ENCODE assay signal across 21 cellular contexts in the genomic region with DNA sequence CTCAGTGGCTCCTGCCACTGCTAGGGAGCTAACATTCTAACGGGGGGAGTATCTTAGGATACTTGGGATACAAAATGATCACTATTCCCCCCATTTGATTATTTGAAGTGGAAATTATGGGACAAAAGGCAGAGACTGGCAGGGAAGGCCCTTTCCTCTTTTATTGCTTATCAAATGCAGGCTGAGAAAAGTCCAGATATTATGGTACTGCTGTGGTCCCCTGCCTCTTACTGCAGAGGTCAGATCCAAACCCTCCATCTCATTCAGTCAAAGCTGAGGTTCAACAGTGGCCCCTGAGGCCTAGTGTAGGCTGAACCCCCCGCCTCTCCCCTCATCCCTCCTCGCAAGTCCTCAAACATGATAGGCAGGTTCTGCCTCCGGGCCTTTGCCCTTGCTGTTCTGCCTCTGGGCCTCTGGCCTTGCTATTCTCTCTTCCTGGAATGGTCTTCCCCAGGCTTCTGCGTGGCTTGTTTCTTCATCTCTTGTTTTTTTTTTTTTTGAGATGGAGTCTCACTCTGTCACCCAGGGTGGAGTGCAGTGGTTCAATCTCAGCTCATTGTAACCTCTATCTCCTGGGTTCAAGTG. TPM values are rescaled to one million over a fixed set of nuclear protein-coding genes. Genes with fewer than 3 reads are reported as not detected.
DNase-seq lines count a peak whose midpoint lies in the region; ATAC-seq and TF ChIP-seq lines count a peak whose summit lies in the region.
"Had no signal": no experiment of that assay in that cellular context is flagged by ENCODE, and none has a peak within 500 bp of the region (broad histone marks: within the 10 kb centered on the region; RNA-seq: fewer than 3 reads in every experiment).

No MANE protein-coding gene starts in this region.

- no peak for TF ChIP-seq CTCF in RWPE2 (IDR thresholded peaks at IDR 0.05; ENCODE audit: poor library complexity, severe bottlenecking)
- no peak for TF ChIP-seq CTCF in mammary epithelial cell (conservative IDR thresholded peaks at IDR 0.05 in 1 of 2, IDR thresholded peaks at IDR 0.05 in 1 of 2; ENCODE audit: extremely low read depth in 1 of 2, insufficient read depth in 1 of 2, low read depth in 1 of 2, low read length in 2 of 2)
- TF ChIP-seq CTCF in osteoblast (IDR thresholded peaks at IDR 0.05; ENCODE audit: extremely low read depth, low read depth, low read length): no peak
- TF ChIP-seq CTCF in mucosa of descending colon (IDR thresholded peaks at IDR 0.05): no peak

- TSS peak; percentile 31 for BruUV-seq in mammary epithelial cell (replicated peaks; lab: Mats Ljungman, UMichigan)

- H3K4me2 ChIP-seq in mammary epithelial cell (ENCODE audit: insufficient read depth, low read depth, low read length) (no peak overlapping the region), osteoblast (ENCODE audit: insufficient read depth, low read length) (no peak overlapping the region)
- H3K4me2 ChIP-seq: BLaER1 treated with 17β-estradiol and CSF1 and Interleukin-3, amounts not matched to agents 10 nM and 100 nM had no signal

- no peaks in the 10 kb centered on the region for H3K9me3 ChIP-seq in CD4-positive, alpha-beta memory T cell (ENCODE audit: control insufficient read depth in 1 of 2, low read length in 2 of 2)
- H3K9me3 ChIP-seq in RWPE2 (ENCODE audit: severe bottlenecking): no peaks in the 10 kb centered on the region
- no peaks in the 10 kb centered on the region for H3K9me3 ChIP-seq in mammary epithelial cell (replicated peaks; ENCODE audit: insufficient read depth, low read length)
- H3K9me3 ChIP-seq in osteoblast (ENCODE audit: low read depth, low read length): no peaks in the 10 kb centered on the region
- no peaks in the 10 kb centered on the region for H3K9me3 ChIP-seq in mucosa of descending colon
- H3K9me3 ChIP-seq: BLaER1 treated with 17β-estradiol and CSF1 and Interleukin-3, amounts not matched to agents 10 nM and 100 nM; Caco-2; MG63 had no signal

- no peaks in the 10 kb centered on the region for H3K27me3 Mint-ChIP-seq in CD4-positive, alpha-beta memory T cell

- H3K9me3 Mint-ChIP-seq in CD4-positive, alpha-beta memory T cell: no peaks in the 10 kb centered on the region
- H3K9me3 Mint-ChIP-seq: CD8-positive, alpha-beta T cell had no signal

- dilution Hi-C loops in mammary epithelial cell (cut with HindIII; ENCODE audit: low sequenced_read_pairs): no loop called here

- ATAC-seq in RWPE2 (ENCODE audit: low read depth) (no peak), GM21723 (IDR thresholded peaks at IDR 0.05; ENCODE audit: unreplicated experiment) (no peak), mucosa of descending colon (no peak)

- no peak overlapping the region for H3K4me3 ChIP-seq in CD4-positive, alpha-beta memory T cell (ENCODE audit: low read length in 2 of 2)
- H3K4me3 ChIP-seq in RWPE2 (ENCODE audit: severe bottlenecking) (no peak overlapping the region), mammary epithelial cell (replicated peaks in 1 of 3; ENCODE audit: insufficient read depth in 1 of 3, low read depth in 2 of 3, low read length in 3 of 3) (no peak overlapping the region), osteoblast (ENCODE audit: insufficient read depth, low read length) (no peak overlapping the region), mucosa of descending colon (no peak overlapping the region), H7 (ENCODE audit: insufficient read depth, low read depth, low read length) (no peak overlapping the region)
- H3K4me3 ChIP-seq: BLaER1 treated with 17β-estradiol and CSF1 and Interleukin-3, amounts not matched to agents 10 nM and 100 nM; MG63; PC-9; SK-N-MC had no signal

- H3K9ac ChIP-seq in mammary epithelial cell (ENCODE audit: insufficient read depth, low read length): peak overlapping the region; percentile 30
- H3K9ac ChIP-seq: BLaER1 treated with 17β-estradiol and CSF1 and Interleukin-3, amounts not matched to agents 10 nM and 100 nM had no signal

- H3K27ac Mint-ChIP-seq in CD4-positive, alpha-beta memory T cell: peak overlapping the region in 5 of 7 donors; percentile 61 to 98 (median 70)
- H3K27ac Mint-ChIP-seq: CD8-positive, alpha-beta T cell had no signal

- H3K4me3 Mint-ChIP-seq in CD4-positive, alpha-beta memory T cell: no peak overlapping the region
- H3K4me3 Mint-ChIP-seq: CD8-positive, alpha-beta T cell had no signal

- peaks cover 64% of the 10 kb centered on the region for H3K4me1 ChIP-seq in CD4-positive, alpha-beta memory T cell (ENCODE audit: insufficient read depth, low read length)
- peaks cover 33% of the 10 kb centered on the region for H3K4me1 ChIP-seq in RWPE2 (ENCODE audit: insufficient read depth, poor library complexity, severe bottlenecking)
- H3K4me1 ChIP-seq in mammary epithelial cell (ENCODE audit: insufficient read depth, low read length): peaks cover 40% of the 10 kb centered on the region
- H3K4me1 ChIP-seq in osteoblast (ENCODE audit: insufficient read depth, low read length): peaks cover 2% of the 10 kb centered on the region
- peaks cover 2% of the 10 kb centered on the region for H3K4me1 ChIP-seq in mucosa of descending colon (ENCODE audit: low read depth)

- no peak overlapping the region for H3K27ac ChIP-seq in CD4-positive, alpha-beta memory T cell (ENCODE audit: low read depth, low read length)
- H3K27ac ChIP-seq in RWPE2 (ENCODE audit: poor library complexity, severe bottlenecking) (peak overlapping the region; percentile 100), mammary epithelial cell (ENCODE audit: insufficient read depth, low read depth, low read length) (peak overlapping the region; percentile 96), osteoblast (ENCODE audit: low read depth, low read length) (no peak overlapping the region)
- H3K27ac ChIP-seq: BLaER1 treated with 17β-estradiol and CSF1 and Interleukin-3, amounts not matched to agents 10 nM and 100 nM; PC-9; SK-N-MC had no signal

- no peaks in the 10 kb centered on the region for H3K36me3 ChIP-seq in CD4-positive, alpha-beta memory T cell (ENCODE audit: insufficient read depth, low read length)
- H3K36me3 ChIP-seq in RWPE2 (ENCODE audit: low read depth) (no peaks in the 10 kb centered on the region), mammary epithelial cell (ENCODE audit: insufficient read depth, low read length) (no peaks in the 10 kb centered on the region), osteoblast (ENCODE audit: insufficient read depth, low read length) (no peaks in the 10 kb centered on the region), mucosa of descending colon (ENCODE audit: low read depth) (no peaks in the 10 kb centered on the region), H7 (replicated peaks; ENCODE audit: control insufficient read depth, insufficient read depth, low read length) (no peaks in the 10 kb centered on the region)
- H3K36me3 ChIP-seq: BLaER1 treated with 17β-estradiol and CSF1 and Interleukin-3, amounts not matched to agents 10 nM and 100 nM; MG63 had no signal

- CTCF ChIA-PET in CD4-positive, alpha-beta memory T cell (lab: Charles Lee; ENCODE audit: partially characterized antibody): interaction anchor here (1.0 to 5.1 kb wide), 17 partner anchors 10 to 822 kb away, joined by 3 to 101 read pairs (median 5); no protein-coding TSS in a partner anchor
- CTCF ChIA-PET in mammary epithelial cell (lab: Charles Lee; ENCODE audit: low non-redundant PET): interaction anchor here (0.5 to 1.5 kb wide), 8 partner anchors 42 to 722 kb away, joined by 3 to 8 read pairs (median 4); no protein-coding TSS in a partner anchor

- intact Hi-C loops in CD4-positive, alpha-beta memory T cell (cut with micrococcal nuclease): loop anchor here (2.0 to 10.0 kb wide), 2 partner anchors 121 to 427 kb away; no protein-coding TSS in a partner anchor
- intact Hi-C loops in mammary epithelial cell (cut with micrococcal nuclease) (loop anchor here (1.0 to 5.0 kb wide), 10 partner anchors 15 to 825 kb away; partner anchors contain the start of gene KRT7), mucosa of descending colon (cut with DNase I, micrococcal nuclease) (loop anchor here in 1 of 2 donors (5.0 to 10.0 kb wide), 3 partner anchors 55 to 717 kb away; no protein-coding TSS in a partner anchor)

- H3K79me2 ChIP-seq in mammary epithelial cell (ENCODE audit: insufficient read depth, low read length) (no peaks in the 10 kb centered on the region), osteoblast (ENCODE audit: insufficient read depth, low read length) (no peaks in the 10 kb centered on the region)

- H3K4me1 Mint-ChIP-seq in CD4-positive, alpha-beta memory T cell: peaks cover 33 to 76% (median 43%) of the 10 kb centered on the region in 4 donors

- no peaks in the 10 kb centered on the region for H3K36me3 Mint-ChIP-seq in CD4-positive, alpha-beta memory T cell
- H3K36me3 Mint-ChIP-seq: CD8-positive, alpha-beta T cell had no signal

- H3K27me3 ChIP-seq in CD4-positive, alpha-beta memory T cell (ENCODE audit: insufficient read depth, low read length): no peaks in the 10 kb centered on the region
- H3K27me3 ChIP-seq in RWPE2 (ENCODE audit: insufficient read depth, poor library complexity, severe bottlenecking): no peaks in the 10 kb centered on the region
- H3K27me3 ChIP-seq in mammary epithelial cell (ENCODE audit: insufficient read depth, low read length): no peaks in the 10 kb centered on the region
- no peaks in the 10 kb centered on the region for H3K27me3 ChIP-seq in osteoblast (ENCODE audit: insufficient read depth, low read length)
- no peaks in the 10 kb centered on the region for H3K27me3 ChIP-seq in H7 (ENCODE audit: control insufficient read depth, insufficient read depth, low read length)
- H3K27me3 ChIP-seq: BLaER1 treated with 17β-estradiol and CSF1 and Interleukin-3, amounts not matched to agents 10 nM and 100 nM; MG63 had no signal

- POLR2A ChIA-PET in CD4-positive, alpha-beta memory T cell (lab: Charles Lee; ENCODE audit: partially characterized antibody): interaction anchor here (0.9 kb wide), 1 partner anchor 170 kb away, joined by 5 read pairs; no protein-coding TSS in a partner anchor

- WGBS in mammary epithelial cell (ENCODE audit: low coverage, missing lambda C conversion rate): 57% methylated on average over 5 of the region's 5 CpGs

- H2AFZ ChIP-seq in mammary epithelial cell (ENCODE audit: low read depth, low read length) (peak overlapping the region; percentile 59), osteoblast (ENCODE audit: low read length) (no peak overlapping the region)
- H2AFZ ChIP-seq: PC-9 had no signal

- in situ Hi-C loops in mammary epithelial cell (cut with MboI; ENCODE audit: low sequenced_read_pairs in 2 of 2): loop anchor here in 1 of 2 donors (5.0 kb wide), 3 partner anchors 170 to 825 kb away; no protein-coding TSS in a partner anchor

- no peaks in the 10 kb centered on the region for H4K20me1 ChIP-seq in mammary epithelial cell (ENCODE audit: insufficient read depth, low read length)
- H4K20me1 ChIP-seq in osteoblast (ENCODE audit: insufficient read depth, low read length): no peaks in the 10 kb centered on the region
- H4K20me1 ChIP-seq: BLaER1 treated with 17β-estradiol and CSF1 and Interleukin-3, amounts not matched to agents 10 nM and 100 nM had no signal

- no peak for DNase-seq in CD4-positive, alpha-beta memory T cell
- DNase-seq in RWPE2 (ENCODE audit: low spot score) (no peak), mammary epithelial cell (no peak), osteoblast (ENCODE audit: insufficient read length, low spot score, missing footprints) (peak; percentile 3), mucosa of descending colon (no peak), AG08395 (ENCODE audit: low spot score) (no peak), H7 (no peak)
- DNase-seq: AML-193; Caco-2; CD8-positive, alpha-beta T cell; GOT3; KBM-7; MG63; NCI-H446 treated with DMSO at 0.1 percent for 48 hours; NCI-H526 treated with DMSO at 0.1 percent for 48 hours; PC-9; SIG-M5; SW 1271 had no signal

RNA-seq across cellular contexts. Expression of gene KRT80, which starts 34.2 kb away (rescaled TPM):
- total RNA-seq in CD4-positive, alpha-beta memory T cell: not detected
- not detected for polyA plus RNA-seq in CD4-positive, alpha-beta memory T cell
- total RNA-seq in mammary epithelial cell (1 to 10 TPM; 1.8 to 2.7 TPM), osteoblast (0.59 and 0.72 TPM in 2 replicates), mucosa of descending colon (under 1 TPM in 1 of 3 donors, not detected in 2; 0.06 TPM)
- 1.2 TPM for polyA plus RNA-seq in mammary epithelial cell
- not detected for polyA minus RNA-seq in mammary epithelial cell
- total RNA-seq in H7 (2014; rRNA removed; shearing (Covaris generic)): not detected in 2 replicates
- total RNA-seq: CD8-positive, alpha-beta T cell had no signal

Comparison
In these comparisons a context has a peak if more than half of its experiments do, and no peak if none do; other contexts are left out.
1. H3K27ac ChIP-seq: peak in RWPE2 (single experiment) and mammary epithelial cell (single experiment); none in CD4-positive, alpha-beta memory T cell (single experiment) and osteoblast (single experiment).